In the genomic region with DNA sequence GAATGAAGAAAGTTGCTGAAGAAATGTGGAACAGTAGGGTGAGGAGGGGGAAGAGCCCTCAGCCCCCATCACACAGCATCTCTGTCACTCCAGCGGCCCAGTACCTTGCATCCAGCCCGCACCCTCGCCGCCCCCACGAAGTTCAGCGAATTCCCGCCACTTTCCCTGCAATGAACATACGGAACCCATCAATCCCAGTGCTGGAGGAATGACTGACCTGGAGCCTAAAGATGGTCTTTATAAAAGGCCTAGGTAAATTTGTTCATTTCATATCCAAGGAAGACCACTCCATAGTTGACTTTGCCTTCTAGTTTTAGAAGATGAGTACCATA, we compare ENCODE assay signal across 1 cellular context.
TF ChIP-seq lines count a peak whose summit lies in the region.

No MANE protein-coding gene starts in this region.

TF ChIP-seq in K562, 482 proteins besides CTCF, POLR2A, EP300 and RAD21 (continued from another document):
- TF ChIP-seq, protein P1, sequence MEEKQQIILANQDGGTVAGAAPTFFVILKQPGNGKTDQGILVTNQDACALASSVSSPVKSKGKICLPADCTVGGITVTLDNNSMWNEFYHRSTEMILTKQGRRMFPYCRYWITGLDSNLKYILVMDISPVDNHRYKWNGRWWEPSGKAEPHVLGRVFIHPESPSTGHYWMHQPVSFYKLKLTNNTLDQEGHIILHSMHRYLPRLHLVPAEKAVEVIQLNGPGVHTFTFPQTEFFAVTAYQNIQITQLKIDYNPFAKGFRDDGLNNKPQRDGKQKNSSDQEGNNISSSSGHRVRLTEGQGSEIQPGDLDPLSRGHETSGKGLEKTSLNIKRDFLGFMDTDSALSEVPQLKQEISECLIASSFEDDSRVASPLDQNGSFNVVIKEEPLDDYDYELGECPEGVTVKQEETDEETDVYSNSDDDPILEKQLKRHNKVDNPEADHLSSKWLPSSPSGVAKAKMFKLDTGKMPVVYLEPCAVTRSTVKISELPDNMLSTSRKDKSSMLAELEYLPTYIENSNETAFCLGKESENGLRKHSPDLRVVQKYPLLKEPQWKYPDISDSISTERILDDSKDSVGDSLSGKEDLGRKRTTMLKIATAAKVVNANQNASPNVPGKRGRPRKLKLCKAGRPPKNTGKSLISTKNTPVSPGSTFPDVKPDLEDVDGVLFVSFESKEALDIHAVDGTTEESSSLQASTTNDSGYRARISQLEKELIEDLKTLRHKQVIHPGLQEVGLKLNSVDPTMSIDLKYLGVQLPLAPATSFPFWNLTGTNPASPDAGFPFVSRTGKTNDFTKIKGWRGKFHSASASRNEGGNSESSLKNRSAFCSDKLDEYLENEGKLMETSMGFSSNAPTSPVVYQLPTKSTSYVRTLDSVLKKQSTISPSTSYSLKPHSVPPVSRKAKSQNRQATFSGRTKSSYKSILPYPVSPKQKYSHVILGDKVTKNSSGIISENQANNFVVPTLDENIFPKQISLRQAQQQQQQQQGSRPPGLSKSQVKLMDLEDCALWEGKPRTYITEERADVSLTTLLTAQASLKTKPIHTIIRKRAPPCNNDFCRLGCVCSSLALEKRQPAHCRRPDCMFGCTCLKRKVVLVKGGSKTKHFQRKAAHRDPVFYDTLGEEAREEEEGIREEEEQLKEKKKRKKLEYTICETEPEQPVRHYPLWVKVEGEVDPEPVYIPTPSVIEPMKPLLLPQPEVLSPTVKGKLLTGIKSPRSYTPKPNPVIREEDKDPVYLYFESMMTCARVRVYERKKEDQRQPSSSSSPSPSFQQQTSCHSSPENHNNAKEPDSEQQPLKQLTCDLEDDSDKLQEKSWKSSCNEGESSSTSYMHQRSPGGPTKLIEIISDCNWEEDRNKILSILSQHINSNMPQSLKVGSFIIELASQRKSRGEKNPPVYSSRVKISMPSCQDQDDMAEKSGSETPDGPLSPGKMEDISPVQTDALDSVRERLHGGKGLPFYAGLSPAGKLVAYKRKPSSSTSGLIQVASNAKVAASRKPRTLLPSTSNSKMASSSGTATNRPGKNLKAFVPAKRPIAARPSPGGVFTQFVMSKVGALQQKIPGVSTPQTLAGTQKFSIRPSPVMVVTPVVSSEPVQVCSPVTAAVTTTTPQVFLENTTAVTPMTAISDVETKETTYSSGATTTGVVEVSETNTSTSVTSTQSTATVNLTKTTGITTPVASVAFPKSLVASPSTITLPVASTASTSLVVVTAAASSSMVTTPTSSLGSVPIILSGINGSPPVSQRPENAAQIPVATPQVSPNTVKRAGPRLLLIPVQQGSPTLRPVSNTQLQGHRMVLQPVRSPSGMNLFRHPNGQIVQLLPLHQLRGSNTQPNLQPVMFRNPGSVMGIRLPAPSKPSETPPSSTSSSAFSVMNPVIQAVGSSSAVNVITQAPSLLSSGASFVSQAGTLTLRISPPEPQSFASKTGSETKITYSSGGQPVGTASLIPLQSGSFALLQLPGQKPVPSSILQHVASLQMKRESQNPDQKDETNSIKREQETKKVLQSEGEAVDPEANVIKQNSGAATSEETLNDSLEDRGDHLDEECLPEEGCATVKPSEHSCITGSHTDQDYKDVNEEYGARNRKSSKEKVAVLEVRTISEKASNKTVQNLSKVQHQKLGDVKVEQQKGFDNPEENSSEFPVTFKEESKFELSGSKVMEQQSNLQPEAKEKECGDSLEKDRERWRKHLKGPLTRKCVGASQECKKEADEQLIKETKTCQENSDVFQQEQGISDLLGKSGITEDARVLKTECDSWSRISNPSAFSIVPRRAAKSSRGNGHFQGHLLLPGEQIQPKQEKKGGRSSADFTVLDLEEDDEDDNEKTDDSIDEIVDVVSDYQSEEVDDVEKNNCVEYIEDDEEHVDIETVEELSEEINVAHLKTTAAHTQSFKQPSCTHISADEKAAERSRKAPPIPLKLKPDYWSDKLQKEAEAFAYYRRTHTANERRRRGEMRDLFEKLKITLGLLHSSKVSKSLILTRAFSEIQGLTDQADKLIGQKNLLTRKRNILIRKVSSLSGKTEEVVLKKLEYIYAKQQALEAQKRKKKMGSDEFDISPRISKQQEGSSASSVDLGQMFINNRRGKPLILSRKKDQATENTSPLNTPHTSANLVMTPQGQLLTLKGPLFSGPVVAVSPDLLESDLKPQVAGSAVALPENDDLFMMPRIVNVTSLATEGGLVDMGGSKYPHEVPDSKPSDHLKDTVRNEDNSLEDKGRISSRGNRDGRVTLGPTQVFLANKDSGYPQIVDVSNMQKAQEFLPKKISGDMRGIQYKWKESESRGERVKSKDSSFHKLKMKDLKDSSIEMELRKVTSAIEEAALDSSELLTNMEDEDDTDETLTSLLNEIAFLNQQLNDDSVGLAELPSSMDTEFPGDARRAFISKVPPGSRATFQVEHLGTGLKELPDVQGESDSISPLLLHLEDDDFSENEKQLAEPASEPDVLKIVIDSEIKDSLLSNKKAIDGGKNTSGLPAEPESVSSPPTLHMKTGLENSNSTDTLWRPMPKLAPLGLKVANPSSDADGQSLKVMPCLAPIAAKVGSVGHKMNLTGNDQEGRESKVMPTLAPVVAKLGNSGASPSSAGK (IDR thresholded peaks at IDR 0.05): 0 out of 2 replicates have a peak, but pooled peaks have one; percentile 19
- TF ChIP-seq ZNF75A (CRISPR knock-in tag; IDR thresholded peaks at IDR 0.05): no peak
